9 cellular contexts compared by ENCODE assay signal in genomic region chr7:101163281-101164070, GRCh38. TPM values are rescaled to one million over a fixed set of nuclear protein-coding genes. Genes with fewer than 3 reads are reported as not detected.
A peak's percentile ranks its signal among the peaks of the same experiment; 100 is the strongest.
DNase-seq lines count a peak whose midpoint lies in the region; ATAC-seq and TF ChIP-seq lines count a peak whose summit lies in the region.
"Had no signal": no experiment of that assay in that cellular context is flagged by ENCODE, and none has a peak within 500 bp of the region (broad histone marks: within the 10 kb centered on the region; RNA-seq: fewer than 3 reads in every experiment).

No MANE protein-coding gene starts in this region.

- H3K4me3 ChIP-seq in CD8-positive, alpha-beta memory T cell (ENCODE audit: low read length) = peak overlapping the region; percentile 22
- H3K4me3 ChIP-seq in colonic mucosa = peak overlapping the region; percentile 23

- intact Hi-C loops in colonic mucosa (cut with DNase I) = no loop called here

- peaks cover 2 to 13% (median 5%) of the 10 kb centered on the region in 3 donors for H3K36me3 Mint-ChIP-seq in CD8-positive, alpha-beta memory T cell
- peaks cover 9% of the 10 kb centered on the region for H3K36me3 Mint-ChIP-seq in nephron (ENCODE audit: low read depth)

- CTCF ChIA-PET in CD8-positive, alpha-beta memory T cell (lab: Charles Lee) = interaction anchor here (2.7 kb wide), 1 partner anchor 20 kb away, joined by 23 read pairs; no protein-coding TSS in a partner anchor

- ATAC-seq in HG03135 (IDR thresholded peaks at IDR 0.05; ENCODE audit: unreplicated experiment) = no peak
- ATAC-seq in GM21390 (IDR thresholded peaks at IDR 0.05; ENCODE audit: unreplicated experiment) = no peak
- ATAC-seq in GM19023 (IDR thresholded peaks at IDR 0.05; ENCODE audit: unreplicated experiment) = no peak

- no peak overlapping the region for H3K27ac ChIP-seq in CD8-positive, alpha-beta memory T cell (ENCODE audit: low read depth, low read length)
- H3K27ac ChIP-seq in colonic mucosa = no peak overlapping the region

- peaks cover 28% of the 10 kb centered on the region for H3K4me1 ChIP-seq in CD8-positive, alpha-beta memory T cell (ENCODE audit: insufficient read depth, low read length)
- peaks cover 14% of the 10 kb centered on the region for H3K4me1 ChIP-seq in colonic mucosa

- peaks cover 0 to 4% (median 0%) of the 10 kb centered on the region in 5 donors for H3K9me3 Mint-ChIP-seq in CD8-positive, alpha-beta memory T cell
- no peaks in the 10 kb centered on the region for H3K9me3 Mint-ChIP-seq in nephron

- POLR2A ChIA-PET in CD8-positive, alpha-beta memory T cell (lab: Charles Lee) = interaction anchor here (1.2 kb wide), 1 partner anchor 10 kb away, joined by 5 read pairs; no protein-coding TSS in a partner anchor

- no peaks in the 10 kb centered on the region for H3K9me3 ChIP-seq in CD8-positive, alpha-beta memory T cell (ENCODE audit: low read length)
- no peaks in the 10 kb centered on the region for H3K9me3 ChIP-seq in colonic mucosa

- H3K9ac ChIP-seq in colonic mucosa (ENCODE audit: low read depth in 2 of 2, low read length in 2 of 2) = no peak overlapping the region

- peaks cover 24 to 45% (median 24%) of the 10 kb centered on the region in 3 donors for H3K4me1 Mint-ChIP-seq in CD8-positive, alpha-beta memory T cell
- peaks cover 26% of the 10 kb centered on the region for H3K4me1 Mint-ChIP-seq in nephron

- peaks cover 49% of the 10 kb centered on the region for H3K27me3 ChIP-seq in CD8-positive, alpha-beta memory T cell (ENCODE audit: insufficient read depth, low read length, poor library complexity, severe bottlenecking)
- peaks cover 54% of the 10 kb centered on the region for H3K27me3 ChIP-seq in colonic mucosa

- H3K27ac Mint-ChIP-seq in CD8-positive, alpha-beta memory T cell = peak overlapping the region in 2 of 8 donors; percentile 34 to 75
- H3K27ac Mint-ChIP-seq in nephron = no peak overlapping the region

- peaks cover 47% of the 10 kb centered on the region in 2 donors for H3K27me3 Mint-ChIP-seq in CD8-positive, alpha-beta memory T cell
- H3K27me3 Mint-ChIP-seq in nephron (ENCODE audit: low read depth) = peaks cover 74% of the 10 kb centered on the region

- DNase-seq in CD8-positive, alpha-beta memory T cell = no peak
- DNase-seq in HCEC 1CT (peak; percentile 38), colonic mucosa (peak; percentile 57)

- H3K36me3 ChIP-seq in CD8-positive, alpha-beta memory T cell (ENCODE audit: insufficient read depth, low read length) = no peaks in the 10 kb centered on the region
- H3K36me3 ChIP-seq in colonic mucosa = peaks cover 7% of the 10 kb centered on the region

- TF ChIP-seq CTCF in colonic mucosa (IDR thresholded peaks at IDR 0.05) (no peak), nephron (IDR thresholded peaks at IDR 0.05; ENCODE audit: unreplicated experiment in 3 of 3) (no peak)

- peak overlapping the region; percentile 42 to 90 (median 76) for H3K4me3 Mint-ChIP-seq in CD8-positive, alpha-beta memory T cell
- peak overlapping the region; percentile 17 to 75 (median 48) for H3K4me3 Mint-ChIP-seq in nephron

TF ChIP-seq in PFSK-1, 5 proteins besides CTCF, POLR2A, EP300 and RAD21:
- TF ChIP-seq FOXP2 (optimal IDR thresholded peaks at IDR 0.05; ENCODE audit: borderline replicate concordance, extremely low read depth, extremely low read length, insufficient read depth) (no peak), TAF1 (IDR thresholded peaks at IDR 0.05; ENCODE audit: borderline replicate concordance, insufficient read depth, low read length) (peak; percentile 46; the same call in 1 of the 2 replicates), SIN3A (IDR thresholded peaks at IDR 0.05; ENCODE audit: borderline replicate concordance, insufficient read depth, low read length) (peak; percentile 52; the same call in 1 of the 2 replicates), POLR2AphosphoS5 (IDR thresholded peaks at IDR 0.05; ENCODE audit: low read depth, low read length) (peak; percentile 89)
- TF ChIP-seq, protein P1, sequence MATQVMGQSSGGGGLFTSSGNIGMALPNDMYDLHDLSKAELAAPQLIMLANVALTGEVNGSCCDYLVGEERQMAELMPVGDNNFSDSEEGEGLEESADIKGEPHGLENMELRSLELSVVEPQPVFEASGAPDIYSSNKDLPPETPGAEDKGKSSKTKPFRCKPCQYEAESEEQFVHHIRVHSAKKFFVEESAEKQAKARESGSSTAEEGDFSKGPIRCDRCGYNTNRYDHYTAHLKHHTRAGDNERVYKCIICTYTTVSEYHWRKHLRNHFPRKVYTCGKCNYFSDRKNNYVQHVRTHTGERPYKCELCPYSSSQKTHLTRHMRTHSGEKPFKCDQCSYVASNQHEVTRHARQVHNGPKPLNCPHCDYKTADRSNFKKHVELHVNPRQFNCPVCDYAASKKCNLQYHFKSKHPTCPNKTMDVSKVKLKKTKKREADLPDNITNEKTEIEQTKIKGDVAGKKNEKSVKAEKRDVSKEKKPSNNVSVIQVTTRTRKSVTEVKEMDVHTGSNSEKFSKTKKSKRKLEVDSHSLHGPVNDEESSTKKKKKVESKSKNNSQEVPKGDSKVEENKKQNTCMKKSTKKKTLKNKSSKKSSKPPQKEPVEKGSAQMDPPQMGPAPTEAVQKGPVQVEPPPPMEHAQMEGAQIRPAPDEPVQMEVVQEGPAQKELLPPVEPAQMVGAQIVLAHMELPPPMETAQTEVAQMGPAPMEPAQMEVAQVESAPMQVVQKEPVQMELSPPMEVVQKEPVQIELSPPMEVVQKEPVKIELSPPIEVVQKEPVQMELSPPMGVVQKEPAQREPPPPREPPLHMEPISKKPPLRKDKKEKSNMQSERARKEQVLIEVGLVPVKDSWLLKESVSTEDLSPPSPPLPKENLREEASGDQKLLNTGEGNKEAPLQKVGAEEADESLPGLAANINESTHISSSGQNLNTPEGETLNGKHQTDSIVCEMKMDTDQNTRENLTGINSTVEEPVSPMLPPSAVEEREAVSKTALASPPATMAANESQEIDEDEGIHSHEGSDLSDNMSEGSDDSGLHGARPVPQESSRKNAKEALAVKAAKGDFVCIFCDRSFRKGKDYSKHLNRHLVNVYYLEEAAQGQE (IDR thresholded peaks at IDR 0.05; ENCODE audit: insufficient read depth in 1 of 2, low read depth in 2 of 2, low read length in 2 of 2) = no peak

RNA-seq across cellular contexts. Expression of gene VGF, which starts 1.9 kb away (rescaled TPM):
- under 1 TPM; 0.13 to 0.16 TPM for total RNA-seq in CD8-positive, alpha-beta memory T cell
- not detected for polyA plus RNA-seq in CD8-positive, alpha-beta memory T cell
- 14,821 TPM for polyA plus RNA-seq in PFSK-1 (2012; ENCODE audit: insufficient read length, low read depth)
- 1 to 10 TPM in 1 of 2 donors, under 1 TPM in 1; 0.90 to 3.1 TPM for total RNA-seq in colonic mucosa

RNA-seq across cellular contexts. Expression of gene AP1S1, which starts 9.2 kb away (rescaled TPM):
- total RNA-seq in CD8-positive, alpha-beta memory T cell = 10 to 100 TPM; 42.6 to 43.6 TPM
- 4.4 TPM for polyA plus RNA-seq in CD8-positive, alpha-beta memory T cell
- 149 TPM for polyA plus RNA-seq in PFSK-1 (2012; ENCODE audit: insufficient read length, low read depth)
- 100 to 1,000 TPM; 111 to 127 TPM for total RNA-seq in colonic mucosa

RNA-seq across cellular contexts. Expression of gene NAT16, which starts 16.6 kb away (rescaled TPM):
- total RNA-seq in CD8-positive, alpha-beta memory T cell = not detected
- polyA plus RNA-seq in CD8-positive, alpha-beta memory T cell = not detected
- 0.26 TPM for polyA plus RNA-seq in PFSK-1 (2012; ENCODE audit: insufficient read length, low read depth)
- not detected for total RNA-seq in colonic mucosa
- total RNA-seq: T-helper 1 cell treated with Interleukin-12 subunit alpha and Interleukin-12 subunit beta and Interleukin-4 antibody, amounts not matched to agents 30 ng/mL and 1 ng/mL, for 36 hours had no signal

RNA-seq across cellular contexts. Expression of gene SERPINE1, which starts 36.6 kb away (rescaled TPM):
- total RNA-seq in CD8-positive, alpha-beta memory T cell = under 1 TPM; 0.31 to 0.44 TPM
- not detected for polyA plus RNA-seq in CD8-positive, alpha-beta memory T cell
- 36.0 TPM for polyA plus RNA-seq in PFSK-1 (2012; ENCODE audit: insufficient read length, low read depth)
- 1 to 10 TPM; 1.4 to 6.1 TPM for total RNA-seq in colonic mucosa
- total RNA-seq: T-helper 1 cell treated with Interleukin-12 subunit alpha and Interleukin-12 subunit beta and Interleukin-4 antibody, amounts not matched to agents 30 ng/mL and 1 ng/mL, for 36 hours had no signal

RNA-seq across cellular contexts. Expression of gene MOGAT3, which starts 37.4 kb away (rescaled TPM):
- total RNA-seq in CD8-positive, alpha-beta memory T cell = not detected
- polyA plus RNA-seq in CD8-positive, alpha-beta memory T cell = not detected
- 0.43 TPM for polyA plus RNA-seq in PFSK-1 (2012; ENCODE audit: insufficient read length, low read depth)
- 10 to 100 TPM; 33.2 to 47.7 TPM for total RNA-seq in colonic mucosa
- total RNA-seq: T-helper 1 cell treated with Interleukin-12 subunit alpha and Interleukin-12 subunit beta and Interleukin-4 antibody, amounts not matched to agents 30 ng/mL and 1 ng/mL, for 36 hours had no signal

Comparison
In these comparisons a context has a peak if more than half of its experiments do, and no peak if none do; other contexts are left out.
1. DNase-seq: peak in HCEC 1CT (single experiment) and colonic mucosa (single experiment); none in CD8-positive, alpha-beta memory T cell (0 of 5).